24 cellular contexts compared by ENCODE assay signal in genomic region chr2:150178591-150178990, GRCh38.
A peak's percentile ranks its signal among the peaks of the same experiment; 100 is the strongest.
DNase-seq lines count a peak whose midpoint lies in the region; ATAC-seq, FAIRE-seq and TF ChIP-seq lines count a peak whose summit lies in the region.
"Had no signal": no experiment of that assay in that cellular context is flagged by ENCODE, and none has a peak within 500 bp of the region (broad histone marks: within the 10 kb centered on the region; RNA-seq: fewer than 3 reads in every experiment).

No MANE protein-coding gene starts in this region.

- H4K5ac ChIP-seq in H1 (ENCODE audit: insufficient read length, low read depth, low read length) = no peak overlapping the region

- H2BK20ac ChIP-seq in H1 (ENCODE audit: low read length) = no peak overlapping the region

- H2BK120ac ChIP-seq in H1 (replicated peaks; ENCODE audit: low read depth, low read length) = no peak overlapping the region

- intact Hi-C loops in right lobe of liver (cut with DNase I) (no loop called here), heart right ventricle (cut with DNase I) (no loop called here)

- no peak for TF ChIP-seq EP300 in H1 (IDR thresholded peaks at IDR 0.05; ENCODE audit: borderline replicate concordance in 1 of 2, low read depth in 2 of 2, low read length in 2 of 2)

- FAIRE-seq in H1 (lab: Jason Lieb, UNC) = no peak
- FAIRE-seq: A204.1, D721Med, GM19239, H54, RCC 7860 had no signal

- H4K8ac ChIP-seq in H1 (ENCODE audit: extremely low read depth, insufficient read depth, low read length) = no peak overlapping the region

- no peak for TF ChIP-seq RAD21 in H1 (IDR thresholded peaks at IDR 0.05 in 1 of 2, conservative IDR thresholded peaks at IDR 0.05 in 1 of 2; ENCODE audit: low read depth in 2 of 2, low read length in 2 of 2)

- peak overlapping the region; percentile 44; the same call in 1 of the 2 replicates for H2AFZ ChIP-seq in H1 (ENCODE audit: low read length)

- no peaks in the 10 kb centered on the region for H3K36me3 ChIP-seq in H1 (ENCODE audit: control insufficient read depth in 2 of 4, insufficient read depth in 4 of 4, low read length in 3 of 4)
- H3K36me3 ChIP-seq in right lobe of liver = no peaks in the 10 kb centered on the region
- no peaks in the 10 kb centered on the region for H3K36me3 ChIP-seq in heart right ventricle
- H3K36me3 ChIP-seq: MG63, SJSA1 had no signal

- no peak overlapping the region for H3K14ac ChIP-seq in H1 (ENCODE audit: insufficient read length)

- H3K18ac ChIP-seq in H1 (ENCODE audit: extremely low read depth, low read length) = no peak overlapping the region

- H3K4me1 ChIP-seq in H1 (replicated peaks in 1 of 4; ENCODE audit: control insufficient read depth in 3 of 4, insufficient read depth in 4 of 4, low read length in 3 of 4) (no peaks in the 10 kb centered on the region), right lobe of liver (peaks cover 0 to 32% (median 3%) of the 10 kb centered on the region in 4 donors), heart right ventricle (no peaks in the 10 kb centered on the region)
- H3K4me1 ChIP-seq: SJSA1 had no signal

- no peak for TF ChIP-seq CTCF in 22Rv1 (IDR thresholded peaks at IDR 0.05)
- no peak for TF ChIP-seq CTCF in H1 (IDR thresholded peaks at IDR 0.05; ENCODE audit: control extremely low read depth in 1 of 3, insufficient read depth in 1 of 3, low read depth in 1 of 3, low read length in 3 of 3)
- no peak for TF ChIP-seq CTCF in right lobe of liver (IDR thresholded peaks at IDR 0.05)
- TF ChIP-seq CTCF in heart right ventricle (IDR thresholded peaks at IDR 0.05) = no peak

- H2BK12ac ChIP-seq in H1 (ENCODE audit: low read depth, low read length) = no peak overlapping the region

- no peak overlapping the region for H3K9ac ChIP-seq in H1 (replicated peaks in 1 of 4; ENCODE audit: extremely low read depth in 1 of 4, low read depth in 3 of 4, low read length in 3 of 4)

- POLR2A ChIA-PET in H1 (lab: Charles Lee; ENCODE audit: partially characterized antibody) = no interaction called here

- peak; percentile 27 to 39 for DNase-seq in Kasumi-1 (lab: John Stamatoyannopoulos, UW)
- no peak for DNase-seq in H1 (ENCODE audit: low read depth in 1 of 2, low spot score in 2 of 2)
- DNase-seq in right lobe of liver = no peak
- DNase-seq in kidney tubule cell (ENCODE audit: low spot score) = no peak
- no peak for DNase-seq in heart right ventricle
- DNase-seq: CD8-positive, alpha-beta memory T cell; EL; GF-D8; Karpas-422; MG63; NCI-H1105; NCI-H2081; NCI-H2171; NCI-H345; NCI-H524 had no signal

- no peaks in the 10 kb centered on the region for H3K79me1 ChIP-seq in H1 (ENCODE audit: low read depth, low read length)

- no peak overlapping the region for H3K4me3 ChIP-seq in H1 (ENCODE audit: extremely low read depth in 1 of 4, insufficient read depth in 2 of 4, low read depth in 3 of 4, low read length in 4 of 4)
- no peak overlapping the region for H3K4me3 ChIP-seq in right lobe of liver
- no peak overlapping the region for H3K4me3 ChIP-seq in heart right ventricle
- H3K4me3 ChIP-seq: MG63, SJSA1 had no signal

- peak in 3 of 4 donors; percentile 43 to 58 (median 45) for ATAC-seq in right lobe of liver
- no peak for ATAC-seq in HG03439 (IDR thresholded peaks at IDR 0.05; ENCODE audit: unreplicated experiment)
- no peak for ATAC-seq in heart right ventricle

- H2BK15ac ChIP-seq in H1 (ENCODE audit: low read length) = no peak overlapping the region

- H3K4me2 ChIP-seq in H1 (ENCODE audit: insufficient read depth in 1 of 2, low read depth in 2 of 2, low read length in 2 of 2) = no peak overlapping the region

- no peak overlapping the region for H4K91ac ChIP-seq in H1 (replicated peaks; ENCODE audit: insufficient read length, low read length)

- H4K20me1 ChIP-seq in H1 (replicated peaks in 1 of 2; ENCODE audit: control insufficient read depth in 1 of 2, insufficient read depth in 2 of 2, low read length in 2 of 2) = no peaks in the 10 kb centered on the region

- no peak overlapping the region for H2BK5ac ChIP-seq in H1 (ENCODE audit: low read depth, low read length)

- no peaks in the 10 kb centered on the region for H3K23me2 ChIP-seq in H1 (ENCODE audit: low read depth, low read length)

- H3K79me2 ChIP-seq in H1 (ENCODE audit: control insufficient read depth in 1 of 2, insufficient read depth in 2 of 2, low read length in 2 of 2) = no peaks in the 10 kb centered on the region

- no peaks in the 10 kb centered on the region for H3K9me3 ChIP-seq in H1 (ENCODE audit: insufficient read depth in 2 of 2, low read depth in 1 of 2, low read length in 1 of 2)
- H3K9me3 ChIP-seq in right lobe of liver = no peaks in the 10 kb centered on the region
- peaks cover 0 to 3% (median 0%) of the 10 kb centered on the region in 11 donors for H3K9me3 ChIP-seq in heart right ventricle
- H3K9me3 ChIP-seq: MG63, SJSA1 had no signal

- no peaks in the 10 kb centered on the region for H3K27me3 ChIP-seq in H1 (replicated peaks in 1 of 4; ENCODE audit: control insufficient read depth in 3 of 4, extremely low read depth in 1 of 4, insufficient read depth in 3 of 4, low read length in 3 of 4)
- no peaks in the 10 kb centered on the region for H3K27me3 ChIP-seq in right lobe of liver
- no peaks in the 10 kb centered on the region for H3K27me3 ChIP-seq in heart right ventricle
- H3K27me3 ChIP-seq: MG63, SJSA1 had no signal

- CTCF ChIA-PET in H1 (lab: Charles Lee; ENCODE audit: partially characterized antibody) = no interaction called here

- H2AK5ac ChIP-seq in H1 (ENCODE audit: low read depth, low read length) = no peak overlapping the region

- no peak for TF ChIP-seq POLR2A in H1 (IDR thresholded peaks at IDR 0.05; ENCODE audit: control extremely low read depth in 1 of 2, low read depth in 2 of 2, low read length in 2 of 2)
- TF ChIP-seq POLR2A in right lobe of liver (IDR thresholded peaks at IDR 0.05) = no peak

- no peak overlapping the region for H3K4ac ChIP-seq in H1 (replicated peaks; ENCODE audit: insufficient read length, low read depth, low read length)

- no peak overlapping the region for H3K23ac ChIP-seq in H1 (ENCODE audit: insufficient read length)

- H3K56ac ChIP-seq in H1 (replicated peaks; ENCODE audit: insufficient read length, low read depth, low read length) = no peak overlapping the region

- H3K27ac ChIP-seq in 22Rv1 (peak overlapping the region; percentile 41), H1 (ENCODE audit: low read depth, low read length) (no peak overlapping the region), right lobe of liver (peak overlapping the region in 1 of 3 donors; percentile 25), heart right ventricle (no peak overlapping the region)
- H3K27ac ChIP-seq: C4-2B, SJSA1 had no signal

TF ChIP-seq in H1, 55 proteins besides CTCF, POLR2A, EP300 and RAD21:
- TF ChIP-seq E2F6 (IDR thresholded peaks at IDR 0.05) = no peak
- no peak for TF ChIP-seq POLR2AphosphoS5 (IDR thresholded peaks at IDR 0.05; ENCODE audit: low read depth, low read length)
- no peak for TF ChIP-seq RFX5 (IDR thresholded peaks at IDR 0.05; ENCODE audit: borderline replicate concordance, low read depth, low read length)
- TF ChIP-seq ATF3 (IDR thresholded peaks at IDR 0.05; ENCODE audit: insufficient read depth, low read depth, low read length) = no peak
- no peak for TF ChIP-seq CEBPB (IDR thresholded peaks at IDR 0.05; ENCODE audit: low read depth, low read length)
- no peak for TF ChIP-seq KDM4A (IDR thresholded peaks at IDR 0.05; ENCODE audit: low read depth, low read length, severe bottlenecking)
- no peak for TF ChIP-seq PHF8 (conservative IDR thresholded peaks at IDR 0.05; ENCODE audit: low read depth, low read length)
- TF ChIP-seq GABPA (IDR thresholded peaks at IDR 0.05; ENCODE audit: borderline replicate concordance, insufficient read depth, low read length) = no peak
- TF ChIP-seq EGR1 (IDR thresholded peaks at IDR 0.05; ENCODE audit: borderline replicate concordance, low read depth, low read length) = no peak
- TF ChIP-seq SIX5 (IDR thresholded peaks at IDR 0.05; ENCODE audit: low read depth, low read length) = no peak
TF ChIP-seq in H1: peak in this region for 0.

Comparison
In these comparisons a context has a peak if more than half of its experiments do, and no peak if none do; other contexts are left out.
1. DNase-seq: peak in Kasumi-1 (2 of 2); none in H1 (0 of 2), right lobe of liver (0 of 3), kidney tubule cell (single experiment) and heart right ventricle (0 of 2).
2. ATAC-seq: peak in right lobe of liver (3 of 4); none in HG03439 (single experiment) and heart right ventricle (0 of 8).